ENCODE assay signal across 8 cellular contexts in genomic region chr2:231601356-231602229, GRCh38. TPM values are rescaled to one million over a fixed set of nuclear protein-coding genes. Genes with fewer than 3 reads are reported as not detected.
DNase-seq lines count a peak whose midpoint lies in the region; ATAC-seq and TF ChIP-seq lines count a peak whose summit lies in the region.

No MANE protein-coding gene starts in this region.

- H3K27me3 ChIP-seq in CD8-positive, alpha-beta memory T cell (ENCODE audit: insufficient read depth, low read length, poor library complexity, severe bottlenecking), result no peaks in the 10 kb centered on the region
- no peaks in the 10 kb centered on the region for H3K27me3 ChIP-seq in left lung

- H3K4me1 Mint-ChIP-seq in CD8-positive, alpha-beta memory T cell, result peaks cover 5 to 15% (median 11%) of the 10 kb centered on the region in 3 donors
- H3K4me1 Mint-ChIP-seq in activated CD4-positive, alpha-beta T cell treated with anti-CD3 and anti-CD28 coated beads for 36 hours, result peaks cover 6% of the 10 kb centered on the region

- H3K9me3 Mint-ChIP-seq in CD8-positive, alpha-beta memory T cell, result no peaks in the 10 kb centered on the region
- H3K9me3 Mint-ChIP-seq in activated CD4-positive, alpha-beta T cell treated with anti-CD3 and anti-CD28 coated beads for 36 hours (ENCODE audit: low read depth), result no peaks in the 10 kb centered on the region

- TF ChIP-seq CTCF in HEK293 (tag by site-specific recombination; IDR thresholded peaks at IDR 0.05), result peak; percentile 90
- peak; percentile 89 for TF ChIP-seq CTCF in left lung (IDR thresholded peaks at IDR 0.05)

- peak; percentile 82 for ATAC-seq in activated CD4-positive, alpha-beta T cell treated with anti-CD3 and anti-CD28 coated beads for 36 hours
- ATAC-seq in left lung (peak; percentile 44), HG02642 (IDR thresholded peaks at IDR 0.05; ENCODE audit: poor library complexity, unreplicated experiment) (no peak)

- H3K4me3 Mint-ChIP-seq in CD8-positive, alpha-beta memory T cell, result peak overlapping the region in 2 of 7 donors; percentile 23 to 81
- no peak overlapping the region for H3K4me3 Mint-ChIP-seq in activated CD4-positive, alpha-beta T cell treated with anti-CD3 and anti-CD28 coated beads for 36 hours

- no peaks in the 10 kb centered on the region for H3K36me3 ChIP-seq in CD8-positive, alpha-beta memory T cell (ENCODE audit: insufficient read depth, low read length)
- H3K36me3 ChIP-seq in HEK293 (ENCODE audit: control insufficient read depth in 2 of 2, insufficient read depth in 1 of 2, low read length in 2 of 2) (no peaks in the 10 kb centered on the region), left lung (no peaks in the 10 kb centered on the region)

- no peaks in the 10 kb centered on the region for H3K9me3 ChIP-seq in CD8-positive, alpha-beta memory T cell (ENCODE audit: low read length)
- H3K9me3 ChIP-seq in HEK293 (ENCODE audit: control insufficient read depth, insufficient read depth, low read depth, low read length) (no peaks in the 10 kb centered on the region), left lung (no peaks in the 10 kb centered on the region)

- POLR2A ChIA-PET in CD8-positive, alpha-beta memory T cell (lab: Charles Lee), result interaction anchor here (0.6 kb wide), 1 partner anchor 137 kb away, joined by 3 read pairs; the partner anchor contains the start of gene NCL
- POLR2A ChIA-PET in HEK293 (lab: Yijun Ruan, JAX), result interaction anchor here (1.5 kb wide), 1 partner anchor 137 kb away, joined by 6 read pairs; the partner anchor contains the start of gene NCL
- POLR2A ChIA-PET in activated CD4-positive, alpha-beta T cell treated with anti-CD3 and anti-CD28 coated beads for 36 hours (lab: Charles Lee), result interaction anchor here (0.6 to 1.4 kb wide), 5 partner anchors 10 to 113 kb away, joined by 3 to 6 read pairs (median 3); no protein-coding TSS in a partner anchor

- H3K27ac ChIP-seq in CD8-positive, alpha-beta memory T cell (ENCODE audit: low read depth, low read length), result no peak overlapping the region
- H3K27ac ChIP-seq in HEK293 (ENCODE audit: extremely low read depth, low read depth, low read length) (no peak overlapping the region), left lung (no peak overlapping the region)

- no peaks in the 10 kb centered on the region for H3K36me3 Mint-ChIP-seq in CD8-positive, alpha-beta memory T cell
- no peaks in the 10 kb centered on the region for H3K36me3 Mint-ChIP-seq in activated CD4-positive, alpha-beta T cell treated with anti-CD3 and anti-CD28 coated beads for 36 hours (ENCODE audit: low read depth)

- intact Hi-C loops in activated CD4-positive, alpha-beta T cell treated with anti-CD3 and anti-CD28 coated beads for 36 hours (cut with DNase I, micrococcal nuclease), result loop anchor here (1.0 to 2.0 kb wide), 4 partner anchors 38 to 85 kb away; partner anchors contain the start of gene NMUR1 (in 1 of the 2)
- intact Hi-C loops in left lung (cut with DNase I), result no loop called here

- H3K27ac Mint-ChIP-seq in CD8-positive, alpha-beta memory T cell, result peak overlapping the region in 6 of 8 donors; percentile 84 to 95 (median 93)
- H3K27ac Mint-ChIP-seq in activated CD4-positive, alpha-beta T cell treated with anti-CD3 and anti-CD28 coated beads for 36 hours, result no peak overlapping the region

- peaks cover 8% of the 10 kb centered on the region for H3K4me1 ChIP-seq in CD8-positive, alpha-beta memory T cell (ENCODE audit: insufficient read depth, low read length)
- H3K4me1 ChIP-seq in HEK293 (ENCODE audit: control insufficient read depth, insufficient read depth, low read length) (peaks cover 3% of the 10 kb centered on the region; the same call in 1 of the 2 replicates), left lung (peaks cover 17 to 26% of the 10 kb centered on the region in 2 donors)

- DNase-seq in CD8-positive, alpha-beta memory T cell, result peak; percentile 57 to 82 (median 69)
- peak; percentile 82 for DNase-seq in NCI-H510A (lab: John Stamatoyannopoulos, UW)
- DNase-seq in activated CD4-positive, alpha-beta T cell treated with anti-CD3 and anti-CD28 coated beads for 36 hours, result peak; percentile 93
- DNase-seq in cerebellum (ENCODE audit: low spot score), result peak; percentile 56
- peak; percentile 86 to 94 for DNase-seq in left lung
- DNase-seq in stimulated activated CD4-positive, alpha-beta T cell treated with anti-CD3 and anti-CD28 coated beads, Interleukin-4, amount 100 ng/mL, for 4 hours, result peak; percentile 67 to 77

- peaks cover 0 to 1% of the 10 kb centered on the region in 2 donors for H3K27me3 Mint-ChIP-seq in CD8-positive, alpha-beta memory T cell
- H3K27me3 Mint-ChIP-seq in activated CD4-positive, alpha-beta T cell treated with anti-CD3 and anti-CD28 coated beads for 36 hours, result peaks cover 2% of the 10 kb centered on the region

- no peak overlapping the region for H3K4me3 ChIP-seq in CD8-positive, alpha-beta memory T cell (ENCODE audit: low read length)
- no peak overlapping the region for H3K4me3 ChIP-seq in HEK293 (ENCODE audit: low read depth, low read length)
- H3K4me3 ChIP-seq in left lung, result no peak overlapping the region

- CTCF ChIA-PET in CD8-positive, alpha-beta memory T cell (lab: Charles Lee), result interaction anchor here (0.6 to 4.5 kb wide), 29 partner anchors 8 to 175 kb away, joined by 3 to 49 read pairs (median 4); partner anchors contain the start of gene NMUR1
- CTCF ChIA-PET in HEK293 (lab: Yijun Ruan, JAX), result interaction anchor here (0.5 to 5.6 kb wide), 45 partner anchors 10 to 1594 kb away, joined by 3 to 56 read pairs (median 4); partner anchors contain the start of gene TEX44
- CTCF ChIA-PET in activated CD4-positive, alpha-beta T cell treated with anti-CD3 and anti-CD28 coated beads for 36 hours (lab: Charles Lee), result interaction anchor here (0.6 to 5.9 kb wide), 36 partner anchors 10 to 570 kb away, joined by 3 to 66 read pairs (median 4); partner anchors contain the start of genes NCL and NMUR1

TF ChIP-seq in HEK293, 187 proteins besides CTCF, POLR2A, EP300 and RAD21:
- TF ChIP-seq ZNF544 (tag by site-specific recombination; IDR thresholded peaks at IDR 0.05) (no peak), ZNF488 (tag by site-specific recombination; IDR thresholded peaks at IDR 0.05) (no peak), GLIS1 (tag by site-specific recombination; IDR thresholded peaks at IDR 0.05) (peak; percentile 36; the same call in 1 of the 2 replicates), ZNF514 (tag by site-specific recombination; IDR thresholded peaks at IDR 0.05) (no peak), ZNF830 (tag by site-specific recombination; IDR thresholded peaks at IDR 0.05; ENCODE audit: low read depth) (no peak), ZNF654 (tag by site-specific recombination; IDR thresholded peaks at IDR 0.05; ENCODE audit: low read depth) (peak; percentile 45; the same call in 1 of the 2 replicates), EGR2 (tag by site-specific recombination; IDR thresholded peaks at IDR 0.05; ENCODE audit: low read depth) (no peak), INSM2 (tag by site-specific recombination; IDR thresholded peaks at IDR 0.05) (0 out of 2 replicates have a peak, but pooled peaks have one; percentile 9), ZBTB8A (tag by site-specific recombination; IDR thresholded peaks at IDR 0.05) (peak; percentile 74), ZNF660 (tag by site-specific recombination; IDR thresholded peaks at IDR 0.05) (0 out of 2 replicates have a peak, but pooled peaks have one; percentile 20), SP7 (tag by site-specific recombination; IDR thresholded peaks at IDR 0.05) (0 out of 2 replicates have a peak, but pooled peaks have one; percentile 20), ZNF626 (tag by site-specific recombination; IDR thresholded peaks at IDR 0.05) (no peak), ZNF214 (tag by site-specific recombination; IDR thresholded peaks at IDR 0.05; ENCODE audit: borderline replicate concordance) (no peak), ZNF350 (tag by site-specific recombination; IDR thresholded peaks at IDR 0.05) (no peak), GFI1B (tag by site-specific recombination; IDR thresholded peaks at IDR 0.05) (peak; percentile 43; the same call in 1 of the 2 replicates)

RNA-seq across cellular contexts. Expression of gene TEX44, which starts 8.9 kb away (rescaled TPM):
- total RNA-seq in CD8-positive, alpha-beta memory T cell, result not detected
- polyA plus RNA-seq in CD8-positive, alpha-beta memory T cell, result not detected
- not detected for total RNA-seq in activated CD4-positive, alpha-beta T cell treated with anti-CD3 and anti-CD28 coated beads for 36 hours
- total RNA-seq in cerebellum (not detected), left lung (not detected)

Comparison
In these comparisons a context has a peak if more than half of its experiments do, and no peak if none do; other contexts are left out.
1. intact Hi-C loops: an anchor here in activated CD4-positive, alpha-beta T cell treated with anti-CD3 and anti-CD28 coated beads for 36 hours (1.0 to 2.0 kb wide); none called in left lung.